Comparison of ENCODE assay signal across 15 cellular contexts in the genomic region with DNA sequence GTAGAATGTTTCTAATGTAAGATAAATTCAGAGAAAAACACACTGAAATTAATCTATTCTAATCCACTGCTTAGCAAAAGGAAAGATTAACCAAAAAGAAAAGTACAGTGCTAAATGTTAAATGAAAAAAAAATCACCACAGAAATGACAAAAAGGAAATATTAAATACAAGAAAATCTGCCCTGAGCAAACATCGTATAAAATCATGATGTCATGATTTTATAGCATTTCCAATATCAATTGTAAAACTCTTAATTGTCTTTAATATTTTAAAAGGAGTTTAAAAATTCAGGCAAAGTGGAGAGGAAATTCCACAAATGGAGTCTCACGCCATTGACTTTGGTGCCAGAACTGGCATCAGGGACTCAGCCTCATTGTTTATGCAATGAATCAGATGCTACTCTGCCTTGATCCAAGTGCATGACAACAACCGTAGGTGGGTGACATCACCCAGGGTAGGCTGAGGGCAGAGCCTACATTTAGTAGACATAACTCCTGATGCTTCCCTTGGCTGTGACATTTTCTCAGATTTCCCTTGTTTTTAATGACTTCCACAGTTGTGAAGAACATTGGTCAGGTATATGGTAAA.
DNase-seq lines count a peak whose midpoint lies in the region; ATAC-seq and TF ChIP-seq lines count a peak whose summit lies in the region.
"Had no signal": no experiment of that assay in that cellular context is flagged by ENCODE, and none has a peak within 500 bp of the region (broad histone marks: within the 10 kb centered on the region; RNA-seq: fewer than 3 reads in every experiment).

No MANE protein-coding gene starts in this region.

- H3K27me3 ChIP-seq in adipocyte (replicated peaks; ENCODE audit: control insufficient read depth, insufficient read depth, low read length) = no peaks in the 10 kb centered on the region
- H3K27me3 ChIP-seq in endodermal cell (ENCODE audit: control insufficient read depth, insufficient read depth, low read length, poor library complexity, severe bottlenecking) = no peaks in the 10 kb centered on the region
- H3K27me3 ChIP-seq: tibial artery had no signal

- H3K9ac ChIP-seq in adipocyte (ENCODE audit: low read length) (no peak overlapping the region), endodermal cell (ENCODE audit: extremely low read depth, low read length, poor library complexity, severe bottlenecking) (no peak overlapping the region)

- intact Hi-C loops in activated CD4-positive, alpha-beta T cell treated with anti-CD3 and anti-CD28 coated beads for 36 hours (cut with DNase I, micrococcal nuclease) = no loop called here

- H3K9me3 ChIP-seq in adipocyte (ENCODE audit: control insufficient read depth, low read length) (no peaks in the 10 kb centered on the region), endodermal cell (ENCODE audit: control insufficient read depth, low read length) (no peaks in the 10 kb centered on the region)
- H3K9me3 ChIP-seq: tibial artery had no signal

- peaks cover 6% of the 10 kb centered on the region for H3K9me3 Mint-ChIP-seq in activated CD4-positive, alpha-beta T cell treated with anti-CD3 and anti-CD28 coated beads, Interleukin-2, amount 10 ng/mL, durations not matched to agents 7 days and 5 days
- peaks cover 5% of the 10 kb centered on the region for H3K9me3 Mint-ChIP-seq in activated CD4-positive, alpha-beta T cell treated with anti-CD3 and anti-CD28 coated beads for 36 hours (ENCODE audit: low read depth)
- no peaks in the 10 kb centered on the region for H3K9me3 Mint-ChIP-seq in endodermal cell
- H3K9me3 Mint-ChIP-seq: nephron had no signal

- DNase-seq in activated CD4-positive, alpha-beta T cell treated with anti-CD3 and anti-CD28 coated beads, Interleukin-2, amount 10 ng/mL, durations not matched to agents 7 days and 5 days = no peak
- no peak for DNase-seq in activated CD4-positive, alpha-beta T cell treated with anti-CD3 and anti-CD28 coated beads for 36 hours
- peak; percentile 82 for DNase-seq in adipocyte (ENCODE audit: low read depth)
- peak; percentile 81 for DNase-seq in fibroblast of pulmonary artery (ENCODE audit: low read depth)
- no peak for DNase-seq in iPS-NIHi11 (ENCODE audit: low spot score)
- no peak for DNase-seq in NCI-H2171 (lab: John Stamatoyannopoulos, UW)
- no peak for DNase-seq in endodermal cell
- DNase-seq: 8988T; activated CD4-positive, alpha-beta T cell treated with anti-CD3 and anti-CD28 coated beads, Interleukin-2, amount 50 U/mL, for 1 hour; left cardiac atrium; NCI-H187; tibial artery had no signal

- H3K4me1 Mint-ChIP-seq in activated CD4-positive, alpha-beta T cell treated with anti-CD3 and anti-CD28 coated beads, Interleukin-2, amount 10 ng/mL, durations not matched to agents 7 days and 5 days = no peaks in the 10 kb centered on the region
- H3K4me1 Mint-ChIP-seq in activated CD4-positive, alpha-beta T cell treated with anti-CD3 and anti-CD28 coated beads for 36 hours = no peaks in the 10 kb centered on the region
- H3K4me1 Mint-ChIP-seq in endodermal cell = peaks cover 4% of the 10 kb centered on the region

- CTCF ChIA-PET in activated CD4-positive, alpha-beta T cell treated with anti-CD3 and anti-CD28 coated beads, Interleukin-2, amount 10 ng/mL, durations not matched to agents 7 days and 5 days (lab: Charles Lee) = no interaction called here
- CTCF ChIA-PET in activated CD4-positive, alpha-beta T cell treated with anti-CD3 and anti-CD28 coated beads for 36 hours (lab: Charles Lee) = no interaction called here

- TF ChIP-seq CTCF in fibroblast of pulmonary artery (IDR thresholded peaks at IDR 0.05; ENCODE audit: low read length, missing control alignments) = no peak
- TF ChIP-seq CTCF in endodermal cell (conservative IDR thresholded peaks at IDR 0.05) = no peak

- H3K36me3 Mint-ChIP-seq in activated CD4-positive, alpha-beta T cell treated with anti-CD3 and anti-CD28 coated beads, Interleukin-2, amount 10 ng/mL, durations not matched to agents 7 days and 5 days (ENCODE audit: low read depth) = no peaks in the 10 kb centered on the region
- no peaks in the 10 kb centered on the region for H3K36me3 Mint-ChIP-seq in activated CD4-positive, alpha-beta T cell treated with anti-CD3 and anti-CD28 coated beads for 36 hours (ENCODE audit: low read depth)
- no peaks in the 10 kb centered on the region for H3K36me3 Mint-ChIP-seq in endodermal cell (ENCODE audit: low read depth)

- H3K36me3 ChIP-seq in adipocyte (ENCODE audit: control insufficient read depth, insufficient read depth, low read length, severe bottlenecking) (no peaks in the 10 kb centered on the region), endodermal cell (ENCODE audit: control insufficient read depth, insufficient read depth, low read length) (no peaks in the 10 kb centered on the region)
- H3K36me3 ChIP-seq: tibial artery had no signal

- ATAC-seq in activated CD4-positive, alpha-beta T cell treated with anti-CD3 and anti-CD28 coated beads for 36 hours = no peak
- ATAC-seq in GM21515 (IDR thresholded peaks at IDR 0.05; ENCODE audit: unreplicated experiment) = no peak

- H3K4me1 ChIP-seq in adipocyte (ENCODE audit: control insufficient read depth, insufficient read depth, low read length) (peaks cover 20% of the 10 kb centered on the region), endodermal cell (ENCODE audit: control insufficient read depth, insufficient read depth, low read length) (no peaks in the 10 kb centered on the region)
- H3K4me1 ChIP-seq: tibial artery had no signal

- H3K27ac Mint-ChIP-seq in activated CD4-positive, alpha-beta T cell treated with anti-CD3 and anti-CD28 coated beads, Interleukin-2, amount 10 ng/mL, durations not matched to agents 7 days and 5 days = peak overlapping the region; percentile 41
- no peak overlapping the region for H3K27ac Mint-ChIP-seq in activated CD4-positive, alpha-beta T cell treated with anti-CD3 and anti-CD28 coated beads for 36 hours
- no peak overlapping the region for H3K27ac Mint-ChIP-seq in endodermal cell
- H3K27ac Mint-ChIP-seq: activated T-helper 2 cell treated with anti-CD3 and anti-CD28 coated beads, Interferon-gamma antibody, Interleukin-2, Interleukin-4, amounts not matched to agents 10 μg/mL and 5 μg/mL and 100 μg/mL, durations not matched to agents 14 hours and 24 hours and 36 hours; nephron had no signal

- no peak overlapping the region for H3K27ac ChIP-seq in endodermal cell (ENCODE audit: low read depth, low read length)
- H3K27ac ChIP-seq: tibial artery had no signal

- H3K4me3 Mint-ChIP-seq in activated CD4-positive, alpha-beta T cell treated with anti-CD3 and anti-CD28 coated beads, Interleukin-2, amount 10 ng/mL, durations not matched to agents 7 days and 5 days = no peak overlapping the region
- no peak overlapping the region for H3K4me3 Mint-ChIP-seq in activated CD4-positive, alpha-beta T cell treated with anti-CD3 and anti-CD28 coated beads for 36 hours
- no peak overlapping the region for H3K4me3 Mint-ChIP-seq in endodermal cell
- H3K4me3 Mint-ChIP-seq: nephron had no signal

- 92 to 94% methylated on average over 2 of the region's 3 CpGs for WGBS in endodermal cell (ENCODE audit: insufficient coverage in 1 of 2, insufficient read length in 1 of 2), 2 experiments

- no peak overlapping the region for H3K4me3 ChIP-seq in adipocyte (ENCODE audit: low read length)
- H3K4me3 ChIP-seq in fibroblast of pulmonary artery (replicated peaks; ENCODE audit: low read depth, low read length) = no peak overlapping the region
- no peak overlapping the region for H3K4me3 ChIP-seq in endodermal cell (ENCODE audit: low read length)
- H3K4me3 ChIP-seq: tibial artery had no signal

- H3K27me3 Mint-ChIP-seq in activated CD4-positive, alpha-beta T cell treated with anti-CD3 and anti-CD28 coated beads, Interleukin-2, amount 10 ng/mL, durations not matched to agents 7 days and 5 days = no peaks in the 10 kb centered on the region
- no peaks in the 10 kb centered on the region for H3K27me3 Mint-ChIP-seq in activated CD4-positive, alpha-beta T cell treated with anti-CD3 and anti-CD28 coated beads for 36 hours
- no peaks in the 10 kb centered on the region for H3K27me3 Mint-ChIP-seq in endodermal cell (ENCODE audit: insufficient read depth)

- POLR2A ChIA-PET in activated CD4-positive, alpha-beta T cell treated with anti-CD3 and anti-CD28 coated beads, Interleukin-2, amount 10 ng/mL, durations not matched to agents 7 days and 5 days (lab: Charles Lee) = no interaction called here
- POLR2A ChIA-PET in activated CD4-positive, alpha-beta T cell treated with anti-CD3 and anti-CD28 coated beads for 36 hours (lab: Charles Lee) = no interaction called here

Comparison
In these comparisons a context has a peak if more than half of its experiments do, and no peak if none do; other contexts are left out.
1. DNase-seq: peak in adipocyte (single experiment) and fibroblast of pulmonary artery (single experiment); none in activated CD4-positive, alpha-beta T cell treated with anti-CD3 and anti-CD28 coated beads, Interleukin-2, amount 10 ng/mL, durations not matched to agents 7 days and 5 days (single experiment), activated CD4-positive, alpha-beta T cell treated with anti-CD3 and anti-CD28 coated beads for 36 hours (single experiment), iPS-NIHi11 (single experiment), NCI-H2171 (single experiment) and endodermal cell (single experiment).